ENCODE assay signal across 2 cellular contexts in the genomic region with DNA sequence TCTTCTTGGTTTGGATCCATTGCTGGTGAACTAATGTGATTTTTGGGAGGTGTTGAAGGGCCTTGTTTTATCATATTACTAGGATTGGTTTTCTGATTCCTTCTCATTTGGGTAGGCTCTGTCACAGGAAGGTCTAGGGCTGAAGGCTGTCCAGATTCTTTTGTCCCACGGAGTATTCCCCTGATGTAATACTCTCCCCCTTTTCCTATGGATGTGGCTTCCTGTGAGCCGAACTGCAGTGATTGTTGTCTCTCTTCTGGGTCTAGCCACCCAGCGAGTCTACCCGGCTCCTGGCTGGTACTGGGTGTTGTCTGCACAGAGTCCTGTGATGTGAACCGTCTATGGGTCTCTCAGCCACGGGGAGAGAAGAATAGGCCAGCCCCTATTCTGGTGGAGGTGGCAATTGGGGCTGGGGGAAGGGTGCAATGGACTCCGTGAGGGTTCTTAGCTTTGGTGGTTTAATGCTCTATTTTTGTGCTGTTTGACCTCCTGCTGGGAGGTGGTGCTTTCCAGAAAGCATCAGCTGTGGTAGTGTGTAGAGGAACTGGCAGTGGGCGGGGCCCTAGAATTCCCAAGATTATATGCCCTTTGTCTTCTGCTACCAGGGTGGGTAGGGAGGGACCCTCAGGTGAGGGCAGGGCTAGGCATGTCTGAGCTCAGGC. TPM values are rescaled to one million over a fixed set of nuclear protein-coding genes. Genes with fewer than 3 reads are reported as not detected.
"Had no signal": no experiment of that assay in that cellular context is flagged by ENCODE, and none has a peak within 500 bp of the region (broad histone marks: within the 10 kb centered on the region; RNA-seq: fewer than 3 reads in every experiment).

No MANE protein-coding gene starts in this region.

RNA-seq across cellular contexts. Expression of gene PDLIM3, which starts 24.1 kb away (rescaled TPM):
- total RNA-seq: activated CD4-positive, alpha-beta memory T cell treated with anti-CD3 and anti-CD28 coated beads for 36 hours; activated T-cell treated with anti-CD3 and anti-CD28 coated beads, Interleukin-2, amount 50 U/mL, for 4 hours had no signal
